29 cellular contexts compared by ENCODE assay signal in genomic region chr2:172914277-172915003, GRCh38.
"Had no signal": no experiment of that assay in that cellular context is flagged by ENCODE, and none has a peak within 500 bp of the region (broad histone marks: within the 10 kb centered on the region; RNA-seq: fewer than 3 reads in every experiment).

No MANE protein-coding gene starts in this region.

- DNase-seq: activated B cell treated with CpG ODN at 0.5 μM for 24 hours; activated CD4-positive, alpha-beta T cell treated with anti-CD3 and anti-CD28 coated beads for 1 hour; activated CD4-positive, alpha-beta T cell treated with anti-CD3 and anti-CD28 coated beads, Interleukin-2, amount 10 ng/mL, durations not matched to agents 24 days and 14 days; activated CD4-positive, alpha-beta T cell treated with anti-CD3 and anti-CD28 coated beads, Interleukin-2, amount 50 U/mL, for 48 hours; activated CD8-positive, alpha-beta memory T cell treated with anti-CD3 and anti-CD28 coated beads, Interleukin-2, amount 10 ng/mL, durations not matched to agents 7 days and 5 days; activated effector memory CD4-positive, alpha-beta T cell treated with anti-CD3 and anti-CD28 coated beads, Interleukin-2, amount 50 U/mL, for 16 hours; activated naive CD4-positive, alpha-beta T cell treated with Interleukin-2 at 50 U/mL for 16 hours; activated T-cell treated with anti-CD3 and anti-CD28 coated beads, Interleukin-2, amount 50 U/mL, for 4 hours; amygdala; MG63; MV-4-11; NCI-H1092 treated with DMSO at 0.1 percent for 48 hours; NCI-H1417 treated with DMSO at 0.1 percent for 48 hours; NCI-H1694; NCI-H2029; NCI-H2171; NCI-H2227 treated with DMSO at 0.1 percent for 48 hours; NCI-H446 treated with DMSO at 0.1 percent for 48 hours; NCI-H524 treated with DMSO at 0.1 percent for 48 hours; NCI-H774; PC-3; SHP77 treated with DMSO at 0.1 percent for 48 hours; T-helper 9 cell had no signal

- H3K27ac ChIP-seq: KMS-11 had no signal

- H3K9me3 Mint-ChIP-seq: activated B cell treated with CpG ODN at 0.5 μM for 24 hours; activated CD4-positive, alpha-beta T cell treated with anti-CD3 and anti-CD28 coated beads, Interleukin-2, amount 10 ng/mL, durations not matched to agents 24 days and 14 days; activated T-cell treated with anti-CD3 and anti-CD28 coated beads, Interleukin-2, amount 50 U/mL, for 4 hours; brain; T-helper 1 cell treated with Interleukin-12 subunit alpha and Interleukin-12 subunit beta and Interleukin-4 antibody, amounts not matched to agents 30 μg/mL and 1 μg/mL, for 36 hours had no signal

- ATAC-seq: activated CD8-positive, alpha-beta memory T cell treated with anti-CD3 and anti-CD28 coated beads, Interleukin-2, amount 10 ng/mL, durations not matched to agents 7 days and 5 days; activated T-cell treated with anti-CD3 and anti-CD28 coated beads, Interleukin-2, amount 50 U/mL, for 4 hours; PC-3 had no signal

- H3K4me3 Mint-ChIP-seq: activated B cell treated with CpG ODN at 0.5 μM for 24 hours; activated CD4-positive, alpha-beta T cell treated with anti-CD3 and anti-CD28 coated beads, Interleukin-2, amount 10 ng/mL, durations not matched to agents 24 days and 14 days; activated CD8-positive, alpha-beta memory T cell treated with anti-CD3 and anti-CD28 coated beads, Interleukin-2, amount 10 ng/mL, durations not matched to agents 7 days and 5 days; activated naive CD8-positive, alpha-beta T cell; activated T-cell treated with anti-CD3 and anti-CD28 coated beads, Interleukin-2, amount 50 U/mL, for 4 hours; brain; T-helper 1 cell treated with Interleukin-12 subunit alpha and Interleukin-12 subunit beta and Interleukin-4 antibody, amounts not matched to agents 30 μg/mL and 1 μg/mL, for 36 hours had no signal

- H3K27me3 Mint-ChIP-seq: activated CD4-positive, alpha-beta T cell treated with anti-CD3 and anti-CD28 coated beads, Interleukin-2, amount 10 ng/mL, durations not matched to agents 24 days and 14 days; activated naive CD8-positive, alpha-beta T cell; brain had no signal

- H3K9ac ChIP-seq: KMS-11 had no signal

- FAIRE-seq: astrocyte, RCC 7860 had no signal

- H3K9me3 ChIP-seq: MG63 had no signal

- H3K4me2 ChIP-seq: KMS-11 had no signal

- H3K27ac Mint-ChIP-seq: activated B cell treated with CpG ODN at 0.5 μM for 24 hours; activated CD4-positive, alpha-beta T cell treated with anti-CD3 and anti-CD28 coated beads, Interleukin-2, amount 10 ng/mL, durations not matched to agents 24 days and 14 days; activated CD8-positive, alpha-beta memory T cell treated with anti-CD3 and anti-CD28 coated beads, Interleukin-2, amount 10 ng/mL, durations not matched to agents 7 days and 5 days; activated naive CD8-positive, alpha-beta T cell; brain; T-helper 1 cell treated with Interleukin-12 subunit alpha and Interleukin-12 subunit beta and Interleukin-4 antibody, amounts not matched to agents 30 μg/mL and 1 μg/mL, for 36 hours had no signal

- H3K36me3 ChIP-seq: MG63 had no signal

- H3K36me3 Mint-ChIP-seq: activated CD8-positive, alpha-beta memory T cell treated with anti-CD3 and anti-CD28 coated beads, Interleukin-2, amount 10 ng/mL, durations not matched to agents 7 days and 5 days; activated naive CD8-positive, alpha-beta T cell; brain had no signal

- H3K4me3 ChIP-seq: MG63 had no signal

- H3K4me1 Mint-ChIP-seq: activated B cell treated with CpG ODN at 0.5 μM for 24 hours; activated CD4-positive, alpha-beta T cell treated with anti-CD3 and anti-CD28 coated beads, Interleukin-2, amount 10 ng/mL, durations not matched to agents 24 days and 14 days; activated CD8-positive, alpha-beta memory T cell treated with anti-CD3 and anti-CD28 coated beads, Interleukin-2, amount 10 ng/mL, durations not matched to agents 7 days and 5 days had no signal

- H3K27me3 ChIP-seq: MG63 had no signal
